Comparison of ENCODE assay signal across 18 cellular contexts in genomic region chr5:14507156-14507941, GRCh38.
DNase-seq lines count a peak whose midpoint lies in the region; ATAC-seq and TF ChIP-seq lines count a peak whose summit lies in the region.
"Had no signal": no experiment of that assay in that cellular context is flagged by ENCODE, and none has a peak within 500 bp of the region (broad histone marks: within the 10 kb centered on the region; RNA-seq: fewer than 3 reads in every experiment).

No MANE protein-coding gene starts in this region.

- no peaks in the 10 kb centered on the region for H3K27me3 Mint-ChIP-seq in dendritic cell treated with granulocyte-macrophage colony-stimulating factor and Interleukin-4, amounts not matched to agents 40 ng/mL and 50 ng/mL, for 4 days
- H3K27me3 Mint-ChIP-seq in progenitor cell of endocrine pancreas = no peaks in the 10 kb centered on the region
- no peaks in the 10 kb centered on the region for H3K27me3 Mint-ChIP-seq in activated naive CD8-positive, alpha-beta T cell treated with anti-CD3 and anti-CD28 coated beads for 36 hours

- no peak overlapping the region for H3K27ac ChIP-seq in Panc1 (ENCODE audit: low read length)
- H3K27ac ChIP-seq in esophagus squamous epithelium = no peak overlapping the region

- 85 to 89% methylated on average over 13 to 19 of the region's 21 CpGs for WGBS in esophagus squamous epithelium, 2 donors

- intact Hi-C loops in Panc1 (cut with micrococcal nuclease; ENCODE audit: unreplicated experiment) (no loop called here), esophagus squamous epithelium (cut with DNase I) (no loop called here)
- intact Hi-C loops in dendritic cell treated with granulocyte-macrophage colony-stimulating factor and Interleukin-4, amounts not matched to agents 40 ng/mL and 50 ng/mL, for 4 days (cut with micrococcal nuclease) = no loop called here

- DNase-seq in GM13977 (ENCODE audit: low spot score) = peak; percentile 11
- DNase-seq in Panc1 (ENCODE audit: low read depth, low spot score) = no peak
- no peak for DNase-seq in progenitor cell of endocrine pancreas (ENCODE audit: low spot score, unreplicated experiment)
- no peak for DNase-seq in activated naive CD8-positive, alpha-beta T cell treated with anti-CD3 and anti-CD28 coated beads for 36 hours
- no peak for DNase-seq in esophagus squamous epithelium (lab: John Stamatoyannopoulos, UW)
- no peak for DNase-seq in AML-193 (lab: John Stamatoyannopoulos, UW)
- DNase-seq: C1 segment of cervical spinal cord, DMS79 treated with DMSO at 0.1 percent for 48 hours, HCEC 1CT, MM.1S, NCI-H1105 treated with DMSO at 0.1 percent for 48 hours, NCI-H1694, NCI-H2081 treated with DMSO at 0.1 percent for 48 hours, NCI-H510A, NCI-H774, RPMI8226, SHP77 treated with DMSO at 0.1 percent for 48 hours had no signal

- CTCF ChIA-PET in Panc1 (lab: Charles Lee) = no interaction called here

- H3K4me3 ChIP-seq in Panc1 (ENCODE audit: low read depth in 2 of 2, low read length in 2 of 2) (no peak overlapping the region), esophagus squamous epithelium (no peak overlapping the region)

- H3K27ac Mint-ChIP-seq in dendritic cell treated with granulocyte-macrophage colony-stimulating factor and Interleukin-4, amounts not matched to agents 40 ng/mL and 50 ng/mL, for 4 days = peak overlapping the region; percentile 22
- peak overlapping the region; percentile 23 for H3K27ac Mint-ChIP-seq in progenitor cell of endocrine pancreas
- H3K27ac Mint-ChIP-seq in activated naive CD8-positive, alpha-beta T cell treated with anti-CD3 and anti-CD28 coated beads for 36 hours = no peak overlapping the region

- H3K4me1 ChIP-seq in Panc1 (ENCODE audit: control insufficient read depth, insufficient read depth, low read length) = no peaks in the 10 kb centered on the region
- H3K4me1 ChIP-seq in esophagus squamous epithelium = no peaks in the 10 kb centered on the region

- no peaks in the 10 kb centered on the region for H3K4me1 Mint-ChIP-seq in dendritic cell treated with granulocyte-macrophage colony-stimulating factor and Interleukin-4, amounts not matched to agents 40 ng/mL and 50 ng/mL, for 4 days (ENCODE audit: low read depth)
- H3K4me1 Mint-ChIP-seq in progenitor cell of endocrine pancreas (ENCODE audit: low read depth) = no peaks in the 10 kb centered on the region
- H3K4me1 Mint-ChIP-seq in activated naive CD8-positive, alpha-beta T cell treated with anti-CD3 and anti-CD28 coated beads for 36 hours = no peaks in the 10 kb centered on the region

- no peak for TF ChIP-seq POLR2A in esophagus squamous epithelium (IDR thresholded peaks at IDR 0.05)

- no peaks in the 10 kb centered on the region for H3K9me3 ChIP-seq in Panc1 (ENCODE audit: control insufficient read depth, insufficient read depth, low read depth, low read length)
- H3K9me3 ChIP-seq in esophagus squamous epithelium = no peaks in the 10 kb centered on the region

- in situ Hi-C loops in GM13977 (cut with MboI; ENCODE audit: low pct_unique_long_range_greater_than_20kb, low sequenced_read_pairs, unreplicated experiment) (no loop called here), Panc1 (cut with HindIII; ENCODE audit: low pct_unique_long_range_greater_than_20kb, low sequenced_read_pairs) (no loop called here)

- POLR2A ChIA-PET in Panc1 (lab: Charles Lee) = no interaction called here

- no peaks in the 10 kb centered on the region for H3K9me3 Mint-ChIP-seq in dendritic cell treated with granulocyte-macrophage colony-stimulating factor and Interleukin-4, amounts not matched to agents 40 ng/mL and 50 ng/mL, for 4 days
- H3K9me3 Mint-ChIP-seq in progenitor cell of endocrine pancreas (ENCODE audit: low read depth) = no peaks in the 10 kb centered on the region
- no peaks in the 10 kb centered on the region for H3K9me3 Mint-ChIP-seq in activated naive CD8-positive, alpha-beta T cell treated with anti-CD3 and anti-CD28 coated beads for 36 hours

- no TSS peak for BruUV-seq in Panc1 (replicated peaks; lab: Mats Ljungman, UMichigan)

- H3K4me3 Mint-ChIP-seq in dendritic cell treated with granulocyte-macrophage colony-stimulating factor and Interleukin-4, amounts not matched to agents 40 ng/mL and 50 ng/mL, for 4 days = no peak overlapping the region
- H3K4me3 Mint-ChIP-seq in progenitor cell of endocrine pancreas (ENCODE audit: low read depth) = no peak overlapping the region
- H3K4me3 Mint-ChIP-seq in activated naive CD8-positive, alpha-beta T cell treated with anti-CD3 and anti-CD28 coated beads for 36 hours = no peak overlapping the region

- no peaks in the 10 kb centered on the region for H3K27me3 ChIP-seq in Panc1 (ENCODE audit: control insufficient read depth, insufficient read depth, low read length)
- no peaks in the 10 kb centered on the region for H3K27me3 ChIP-seq in esophagus squamous epithelium

- H3K36me3 ChIP-seq in Panc1 (ENCODE audit: control insufficient read depth, insufficient read depth, low read length) (peaks cover 24% of the 10 kb centered on the region), esophagus squamous epithelium (peaks cover 0 to 67% (median 18%) of the 10 kb centered on the region in 3 donors)

- peaks cover 70% of the 10 kb centered on the region for H3K36me3 Mint-ChIP-seq in dendritic cell treated with granulocyte-macrophage colony-stimulating factor and Interleukin-4, amounts not matched to agents 40 ng/mL and 50 ng/mL, for 4 days (ENCODE audit: low read depth)
- peaks cover 16% of the 10 kb centered on the region for H3K36me3 Mint-ChIP-seq in progenitor cell of endocrine pancreas (ENCODE audit: insufficient read depth)
- no peaks in the 10 kb centered on the region for H3K36me3 Mint-ChIP-seq in activated naive CD8-positive, alpha-beta T cell treated with anti-CD3 and anti-CD28 coated beads for 36 hours

- peak; percentile 23; the same call in 1 of the 2 replicates for ATAC-seq in Panc1

- TF ChIP-seq CTCF in GM13977 (IDR thresholded peaks at IDR 0.05; ENCODE audit: extremely low read depth, insufficient read depth, missing control alignments) (no peak), Panc1 (IDR thresholded peaks at IDR 0.05) (no peak), progenitor cell of endocrine pancreas (IDR thresholded peaks at IDR 0.05; ENCODE audit: unreplicated experiment) (no peak), esophagus squamous epithelium (IDR thresholded peaks at IDR 0.05) (no peak)
